In the genomic region with DNA sequence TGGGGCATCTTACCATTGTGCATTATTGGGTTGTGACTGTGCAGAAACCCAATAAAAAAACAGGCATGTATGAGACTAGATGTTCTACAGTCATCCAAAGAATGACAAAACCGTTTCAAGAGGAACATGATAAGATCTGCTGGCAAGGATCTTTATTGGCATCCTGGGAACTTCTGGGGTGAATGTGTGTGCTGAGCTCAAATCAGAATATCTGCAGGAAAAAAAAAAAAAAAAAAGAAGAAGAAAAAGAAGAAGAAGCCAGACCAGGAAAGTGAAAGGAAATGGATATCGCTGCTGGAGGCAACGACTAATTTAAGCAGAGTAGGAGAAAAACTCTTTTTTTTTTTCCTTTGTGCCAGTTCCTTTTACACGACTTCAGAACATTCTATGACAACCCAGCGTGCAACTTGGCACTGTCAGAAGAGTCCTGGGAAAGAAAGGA, we compare ENCODE assay signal across 16 cellular contexts.
DNase-seq lines count a peak whose midpoint lies in the region; FAIRE-seq and TF ChIP-seq lines count a peak whose summit lies in the region.
"Had no signal": no experiment of that assay in that cellular context is flagged by ENCODE, and none has a peak within 500 bp of the region (broad histone marks: within the 10 kb centered on the region; RNA-seq: fewer than 3 reads in every experiment).

No MANE protein-coding gene starts in this region.

- no peaks in the 10 kb centered on the region for H3K79me2 ChIP-seq in mammary epithelial cell (ENCODE audit: insufficient read depth, low read length)

- H3K4me1 ChIP-seq in mammary epithelial cell (ENCODE audit: insufficient read depth, low read length): peaks cover 18% of the 10 kb centered on the region
- no peaks in the 10 kb centered on the region for H3K4me1 ChIP-seq in testis
- H3K4me1 ChIP-seq: gastrocnemius medialis had no signal

- H3K4me2 ChIP-seq in mammary epithelial cell (ENCODE audit: insufficient read depth, low read depth, low read length): peak overlapping the region; percentile 72

- peaks cover 6% of the 10 kb centered on the region for H3K4me1 Mint-ChIP-seq in chondrocyte (ENCODE audit: low read depth)
- H3K4me1 Mint-ChIP-seq: activated T-helper 17 cell treated with anti-CD3 and anti-CD28 coated beads, Interleukin-2, amount 50 U/mL, for 72 hours; CD4-positive, alpha-beta memory T cell had no signal

- TF ChIP-seq POLR2A in testis (IDR thresholded peaks at IDR 0.05): no peak

- 0% methylated on average over 5 of the region's 5 CpGs for WGBS in mammary epithelial cell (ENCODE audit: low coverage, missing lambda C conversion rate)
- 19 to 33% methylated on average over 5 of the region's 5 CpGs for WGBS in testis, 2 donors

- H3K4me3 ChIP-seq in mammary epithelial cell (replicated peaks in 1 of 3; ENCODE audit: insufficient read depth in 1 of 3, low read depth in 2 of 3, low read length in 3 of 3): peak overlapping the region; percentile 17 to 38 (median 23)
- no peak overlapping the region for H3K4me3 ChIP-seq in testis
- H3K4me3 ChIP-seq: gastrocnemius medialis had no signal

- H3K27ac Mint-ChIP-seq in chondrocyte (ENCODE audit: unreplicated experiment): no peak overlapping the region
- H3K27ac Mint-ChIP-seq: activated T-helper 17 cell treated with anti-CD3 and anti-CD28 coated beads, Interleukin-2, amount 50 U/mL, for 72 hours; CD4-positive, alpha-beta memory T cell had no signal

- H3K27ac ChIP-seq in mammary epithelial cell (ENCODE audit: insufficient read depth, low read depth, low read length) (peak overlapping the region; percentile 27), testis (no peak overlapping the region)
- H3K27ac ChIP-seq: gastrocnemius medialis had no signal

- in situ Hi-C loops in mammary epithelial cell (cut with MboI; ENCODE audit: low sequenced_read_pairs in 2 of 2): no loop called here

- FAIRE-seq in GM19239 (lab: Jason Lieb, UNC): no peak
- FAIRE-seq in urothelium cell line (lab: Jason Lieb, UNC): no peak

- no peaks in the 10 kb centered on the region for H3K9me3 ChIP-seq in mammary epithelial cell (replicated peaks; ENCODE audit: insufficient read depth, low read length)
- H3K9me3 ChIP-seq in testis: no peaks in the 10 kb centered on the region
- H3K9me3 ChIP-seq: gastrocnemius medialis had no signal

- peak overlapping the region; percentile 40 for H2AFZ ChIP-seq in mammary epithelial cell (ENCODE audit: low read depth, low read length)

- H3K9me3 Mint-ChIP-seq in chondrocyte (ENCODE audit: low read depth): peaks cover 11% of the 10 kb centered on the region

- dilution Hi-C loops in mammary epithelial cell (cut with HindIII; ENCODE audit: low sequenced_read_pairs): no loop called here

- DNase-seq in CD1c-positive myeloid dendritic cell (ENCODE audit: extremely low spot score) (peak; percentile 27), MV-4-11 (lab: John Stamatoyannopoulos, UW) (peak; percentile 27), mammary epithelial cell (peak; percentile 90), myocyte (ENCODE audit: low read depth) (peak; percentile 58), testis (no peak), GM19239 (ENCODE audit: insufficient read length, low spot score) (no peak), urothelium cell line (ENCODE audit: low spot score) (no peak), chondrocyte (ENCODE audit: low spot score) (no peak)
- DNase-seq: activated CD4-positive, alpha-beta T cell treated with anti-CD3 and anti-CD28 coated beads for 48 hours; caudate nucleus; CD4-positive, alpha-beta memory T cell; gastrocnemius medialis; left cardiac atrium; NCI-H69; stimulated activated CD4-positive, alpha-beta T cell treated with anti-CD3 and anti-CD28 coated beads, Interleukin-15, amount 100 ng/mL, for 24 hours had no signal

- H3K27me3 ChIP-seq in mammary epithelial cell (ENCODE audit: insufficient read depth, low read length) (no peaks in the 10 kb centered on the region), testis (no peaks in the 10 kb centered on the region)
- H3K27me3 ChIP-seq: gastrocnemius medialis had no signal

- intact Hi-C loops in mammary epithelial cell (cut with micrococcal nuclease): no loop called here
- intact Hi-C loops in testis (cut with DNase I; ENCODE audit: low total_unique reads): no loop called here

- peaks cover 5% of the 10 kb centered on the region for H3K27me3 Mint-ChIP-seq in chondrocyte (ENCODE audit: low read depth)
- H3K27me3 Mint-ChIP-seq: CD4-positive, alpha-beta memory T cell had no signal

- TF ChIP-seq CTCF in mammary epithelial cell (conservative IDR thresholded peaks at IDR 0.05 in 1 of 2, IDR thresholded peaks at IDR 0.05 in 1 of 2; ENCODE audit: extremely low read depth in 1 of 2, insufficient read depth in 1 of 2, low read depth in 1 of 2, low read length in 2 of 2) (no peak), testis (IDR thresholded peaks at IDR 0.05) (no peak), chondrocyte (IDR thresholded peaks at IDR 0.05) (no peak)

- no TSS peak for BruUV-seq in mammary epithelial cell (replicated peaks; lab: Mats Ljungman, UMichigan)

- H3K9ac ChIP-seq in mammary epithelial cell (ENCODE audit: insufficient read depth, low read length): no peak overlapping the region

- H4K20me1 ChIP-seq in mammary epithelial cell (ENCODE audit: insufficient read depth, low read length): no peaks in the 10 kb centered on the region

- no peaks in the 10 kb centered on the region for H3K36me3 ChIP-seq in mammary epithelial cell (ENCODE audit: insufficient read depth, low read length)
- H3K36me3 ChIP-seq in testis (ENCODE audit: low read depth, missing control alignments): no peaks in the 10 kb centered on the region
- H3K36me3 ChIP-seq: gastrocnemius medialis had no signal

- CTCF ChIA-PET in mammary epithelial cell (lab: Charles Lee; ENCODE audit: low non-redundant PET): no interaction called here

- H3K4me3 Mint-ChIP-seq in chondrocyte (ENCODE audit: unreplicated experiment): no peak overlapping the region
- H3K4me3 Mint-ChIP-seq: activated T-helper 17 cell treated with anti-CD3 and anti-CD28 coated beads, Interleukin-2, amount 50 U/mL, for 72 hours; CD4-positive, alpha-beta memory T cell had no signal

- H3K36me3 Mint-ChIP-seq in chondrocyte (ENCODE audit: low read depth): no peaks in the 10 kb centered on the region
- H3K36me3 Mint-ChIP-seq: CD4-positive, alpha-beta memory T cell had no signal

Comparison
In these comparisons a context has a peak if more than half of its experiments do, and no peak if none do; other contexts are left out.
1. DNase-seq: peak in CD1c-positive myeloid dendritic cell (single experiment), MV-4-11 (single experiment), mammary epithelial cell (single experiment) and myocyte (single experiment); none in testis (single experiment), GM19239 (single experiment), urothelium cell line (single experiment) and chondrocyte (single experiment).
2. H3K4me3 ChIP-seq: peak in mammary epithelial cell (3 of 3); none in testis (0 of 2).